In genomic region chr1:217494767-217495166, GRCh38 we compare ENCODE assay signal across 13 cellular contexts.
DNase-seq lines count a peak whose midpoint lies in the region; ATAC-seq, FAIRE-seq and TF ChIP-seq lines count a peak whose summit lies in the region.
"Had no signal": no experiment of that assay in that cellular context is flagged by ENCODE, and none has a peak within 500 bp of the region (broad histone marks: within the 10 kb centered on the region; RNA-seq: fewer than 3 reads in every experiment).

No MANE protein-coding gene starts in this region.

- peaks cover 43% of the 10 kb centered on the region for H3K4me1 ChIP-seq in OCI-LY3 (ENCODE audit: low read length)
- H3K4me1 ChIP-seq: SJCRH30 had no signal

- no peaks in the 10 kb centered on the region for H3K9me3 ChIP-seq in OCI-LY3 (ENCODE audit: insufficient read depth, low read length)
- H3K9me3 ChIP-seq: SJCRH30 had no signal

- DNase-seq in pons (ENCODE audit: low spot score), result no peak
- DNase-seq in H54 (ENCODE audit: insufficient read length, low spot score), result no peak
- DNase-seq in coronary artery (ENCODE audit: low spot score), result no peak
- DNase-seq in cerebellar nuclear complex (lab: John Stamatoyannopoulos, UW), result no peak
- DNase-seq: activated T-cell treated with anti-CD3 and anti-CD28 coated beads, Interleukin-2, amount 50 U/mL, for 1 hour; CD4-positive, alpha-beta T cell; effector CD8-positive, alpha-beta T cell; SJCRH30 had no signal

- H3K4me3 ChIP-seq in OCI-LY3 (ENCODE audit: low read length), result peak overlapping the region; percentile 45
- no peak overlapping the region for H3K4me3 ChIP-seq in coronary artery
- H3K4me3 ChIP-seq: SJCRH30 had no signal

- no peak for TF ChIP-seq CTCF in OCI-LY3 (IDR thresholded peaks at IDR 0.05; ENCODE audit: low read depth, low read length)
- TF ChIP-seq CTCF in coronary artery (IDR thresholded peaks at IDR 0.05), result no peak

- peak overlapping the region; percentile 18 for H3K9ac ChIP-seq in OCI-LY3 (ENCODE audit: low read length)

- no peaks in the 10 kb centered on the region for H3K27me3 ChIP-seq in OCI-LY3 (ENCODE audit: low read depth, low read length)
- H3K27me3 ChIP-seq: SJCRH30 had no signal

- no peak for TF ChIP-seq POLR2A in H54 (IDR thresholded peaks at IDR 0.05; ENCODE audit: low read depth, low read length)

- H3K79me2 ChIP-seq in OCI-LY3 (ENCODE audit: low read length), result no peaks in the 10 kb centered on the region

- H3K27ac ChIP-seq in OCI-LY3 (ENCODE audit: low read length) (peak overlapping the region; percentile 92), coronary artery (no peak overlapping the region)
- H3K27ac ChIP-seq: SJCRH30 had no signal

- H4K20me1 ChIP-seq in OCI-LY3 (ENCODE audit: insufficient read depth, low read length), result no peaks in the 10 kb centered on the region

- no peak for FAIRE-seq in H54 (lab: Jason Lieb, UNC)
- FAIRE-seq: astrocyte had no signal

- H2AFZ ChIP-seq in OCI-LY3 (ENCODE audit: low read depth, low read length), result no peak overlapping the region

- H3K4me2 ChIP-seq in OCI-LY3 (ENCODE audit: low read length), result peak overlapping the region; percentile 72

- ATAC-seq in GM18870 (IDR thresholded peaks at IDR 0.05; ENCODE audit: unreplicated experiment), result peak; percentile 77
- ATAC-seq in GM21528 (IDR thresholded peaks at IDR 0.05; ENCODE audit: low FRiP score, unreplicated experiment), result peak; percentile 67
- ATAC-seq in HG03045 (IDR thresholded peaks at IDR 0.05; ENCODE audit: unreplicated experiment), result peak; percentile 73

- no peaks in the 10 kb centered on the region for H3K36me3 ChIP-seq in OCI-LY3 (replicated peaks; ENCODE audit: low read depth, low read length)
- H3K36me3 ChIP-seq: SJCRH30 had no signal
